Comparison of ENCODE assay signal across 1 cellular context in the genomic region with DNA sequence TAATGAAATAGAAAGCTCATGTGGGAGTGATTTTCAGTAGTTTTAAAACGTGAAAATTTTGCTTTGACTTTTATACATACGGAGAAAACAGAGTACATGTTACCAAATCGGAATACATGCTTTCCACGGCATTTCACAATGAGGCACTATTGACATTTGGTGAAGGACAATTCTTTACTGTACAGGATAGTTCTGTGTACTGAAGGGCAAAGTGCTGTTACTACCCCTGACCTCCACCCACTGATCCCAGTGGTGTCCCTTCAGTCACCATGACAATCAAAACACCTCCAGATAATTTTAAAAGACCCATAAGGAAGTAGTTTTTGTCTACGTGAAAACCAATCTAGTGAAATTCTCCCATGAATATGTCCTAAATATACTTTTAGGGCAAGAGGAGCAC.
TF ChIP-seq lines count a peak whose summit lies in the region.

No MANE protein-coding gene starts in this region.

TF ChIP-seq in HepG2, 621 proteins besides CTCF, POLR2A, EP300 and RAD21 (continued from another document and continues in another):
- TF ChIP-seq, protein P1, sequence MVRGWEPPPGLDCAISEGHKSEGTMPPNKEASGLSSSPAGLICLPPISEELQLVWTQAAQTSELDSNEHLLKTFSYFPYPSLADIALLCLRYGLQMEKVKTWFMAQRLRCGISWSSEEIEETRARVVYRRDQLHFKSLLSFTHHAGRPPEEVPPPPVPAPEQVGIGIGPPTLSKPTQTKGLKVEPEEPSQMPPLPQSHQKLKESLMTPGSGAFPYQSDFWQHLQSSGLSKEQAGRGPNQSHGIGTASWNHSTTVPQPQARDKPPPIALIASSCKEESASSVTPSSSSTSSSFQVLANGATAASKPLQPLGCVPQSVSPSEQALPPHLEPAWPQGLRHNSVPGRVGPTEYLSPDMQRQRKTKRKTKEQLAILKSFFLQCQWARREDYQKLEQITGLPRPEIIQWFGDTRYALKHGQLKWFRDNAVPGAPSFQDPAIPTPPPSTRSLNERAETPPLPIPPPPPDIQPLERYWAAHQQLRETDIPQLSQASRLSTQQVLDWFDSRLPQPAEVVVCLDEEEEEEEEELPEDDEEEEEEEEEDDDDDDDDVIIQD (CRISPR knock-in tag; IDR thresholded peaks at IDR 0.05; ENCODE audit: low read depth) = peak; percentile 83; the same call in 1 of the 2 replicates
- TF ChIP-seq PPARG (CRISPR knock-in tag; conservative IDR thresholded peaks at IDR 0.05) = peak; percentile 75
- peak; percentile 69 for TF ChIP-seq BCL6 (CRISPR knock-in tag; IDR thresholded peaks at IDR 0.05)
- 0 out of 2 replicates have a peak, but pooled peaks have one; percentile 69 for TF ChIP-seq MIER3 (CRISPR knock-in tag; IDR thresholded peaks at IDR 0.05; ENCODE audit: borderline replicate concordance)
- TF ChIP-seq TCF7 (IDR thresholded peaks at IDR 0.05; ENCODE audit: low read depth) = 0 out of 2 replicates have a peak, but pooled peaks have one; percentile 32
- peak; percentile 58; the same call in 1 of the 2 replicates for TF ChIP-seq ZMYM2 (CRISPR knock-in tag; IDR thresholded peaks at IDR 0.05)
- TF ChIP-seq, protein P2, sequence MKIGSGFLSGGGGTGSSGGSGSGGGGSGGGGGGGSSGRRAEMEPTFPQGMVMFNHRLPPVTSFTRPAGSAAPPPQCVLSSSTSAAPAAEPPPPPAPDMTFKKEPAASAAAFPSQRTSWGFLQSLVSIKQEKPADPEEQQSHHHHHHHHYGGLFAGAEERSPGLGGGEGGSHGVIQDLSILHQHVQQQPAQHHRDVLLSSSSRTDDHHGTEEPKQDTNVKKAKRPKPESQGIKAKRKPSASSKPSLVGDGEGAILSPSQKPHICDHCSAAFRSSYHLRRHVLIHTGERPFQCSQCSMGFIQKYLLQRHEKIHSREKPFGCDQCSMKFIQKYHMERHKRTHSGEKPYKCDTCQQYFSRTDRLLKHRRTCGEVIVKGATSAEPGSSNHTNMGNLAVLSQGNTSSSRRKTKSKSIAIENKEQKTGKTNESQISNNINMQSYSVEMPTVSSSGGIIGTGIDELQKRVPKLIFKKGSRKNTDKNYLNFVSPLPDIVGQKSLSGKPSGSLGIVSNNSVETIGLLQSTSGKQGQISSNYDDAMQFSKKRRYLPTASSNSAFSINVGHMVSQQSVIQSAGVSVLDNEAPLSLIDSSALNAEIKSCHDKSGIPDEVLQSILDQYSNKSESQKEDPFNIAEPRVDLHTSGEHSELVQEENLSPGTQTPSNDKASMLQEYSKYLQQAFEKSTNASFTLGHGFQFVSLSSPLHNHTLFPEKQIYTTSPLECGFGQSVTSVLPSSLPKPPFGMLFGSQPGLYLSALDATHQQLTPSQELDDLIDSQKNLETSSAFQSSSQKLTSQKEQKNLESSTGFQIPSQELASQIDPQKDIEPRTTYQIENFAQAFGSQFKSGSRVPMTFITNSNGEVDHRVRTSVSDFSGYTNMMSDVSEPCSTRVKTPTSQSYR (CRISPR knock-in tag; IDR thresholded peaks at IDR 0.05; ENCODE audit: borderline replicate concordance) = peak; percentile 61; the same call in 1 of the 2 replicates
- peak; percentile 72; the same call in 1 of the 2 replicates for TF ChIP-seq HHEX (CRISPR knock-in tag; IDR thresholded peaks at IDR 0.05)
- 0 out of 2 replicates have a peak, but pooled peaks have one; percentile 50 for TF ChIP-seq ZNF792 (CRISPR knock-in tag; IDR thresholded peaks at IDR 0.05)
- TF ChIP-seq, protein P3, sequence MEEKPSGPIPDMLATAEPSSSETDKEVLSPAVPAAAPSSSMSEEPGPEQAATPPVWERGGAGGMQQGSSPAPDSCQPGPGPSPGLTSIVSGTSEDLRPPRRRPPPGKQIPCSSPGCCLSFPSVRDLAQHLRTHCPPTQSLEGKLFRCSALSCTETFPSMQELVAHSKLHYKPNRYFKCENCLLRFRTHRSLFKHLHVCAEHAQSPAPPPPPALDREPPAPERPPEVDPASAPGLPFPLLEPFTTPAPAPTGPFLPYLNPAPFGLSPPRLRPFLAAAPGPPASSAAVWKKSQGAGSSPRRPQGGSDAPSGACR (CRISPR knock-in tag; IDR thresholded peaks at IDR 0.05) = 0 out of 2 replicates have a peak, but pooled peaks have one; percentile 44
- TF ChIP-seq SKI (IDR thresholded peaks at IDR 0.05; ENCODE audit: partially characterized antibody) = peak; percentile 27
- 0 out of 2 replicates have a peak, but pooled peaks have one; percentile 33 for TF ChIP-seq ZNF614 (CRISPR knock-in tag; IDR thresholded peaks at IDR 0.05; ENCODE audit: borderline replicate concordance)
- peak; percentile 79 for TF ChIP-seq ZMYM4 (CRISPR knock-in tag; IDR thresholded peaks at IDR 0.05)
- TF ChIP-seq, protein P4, sequence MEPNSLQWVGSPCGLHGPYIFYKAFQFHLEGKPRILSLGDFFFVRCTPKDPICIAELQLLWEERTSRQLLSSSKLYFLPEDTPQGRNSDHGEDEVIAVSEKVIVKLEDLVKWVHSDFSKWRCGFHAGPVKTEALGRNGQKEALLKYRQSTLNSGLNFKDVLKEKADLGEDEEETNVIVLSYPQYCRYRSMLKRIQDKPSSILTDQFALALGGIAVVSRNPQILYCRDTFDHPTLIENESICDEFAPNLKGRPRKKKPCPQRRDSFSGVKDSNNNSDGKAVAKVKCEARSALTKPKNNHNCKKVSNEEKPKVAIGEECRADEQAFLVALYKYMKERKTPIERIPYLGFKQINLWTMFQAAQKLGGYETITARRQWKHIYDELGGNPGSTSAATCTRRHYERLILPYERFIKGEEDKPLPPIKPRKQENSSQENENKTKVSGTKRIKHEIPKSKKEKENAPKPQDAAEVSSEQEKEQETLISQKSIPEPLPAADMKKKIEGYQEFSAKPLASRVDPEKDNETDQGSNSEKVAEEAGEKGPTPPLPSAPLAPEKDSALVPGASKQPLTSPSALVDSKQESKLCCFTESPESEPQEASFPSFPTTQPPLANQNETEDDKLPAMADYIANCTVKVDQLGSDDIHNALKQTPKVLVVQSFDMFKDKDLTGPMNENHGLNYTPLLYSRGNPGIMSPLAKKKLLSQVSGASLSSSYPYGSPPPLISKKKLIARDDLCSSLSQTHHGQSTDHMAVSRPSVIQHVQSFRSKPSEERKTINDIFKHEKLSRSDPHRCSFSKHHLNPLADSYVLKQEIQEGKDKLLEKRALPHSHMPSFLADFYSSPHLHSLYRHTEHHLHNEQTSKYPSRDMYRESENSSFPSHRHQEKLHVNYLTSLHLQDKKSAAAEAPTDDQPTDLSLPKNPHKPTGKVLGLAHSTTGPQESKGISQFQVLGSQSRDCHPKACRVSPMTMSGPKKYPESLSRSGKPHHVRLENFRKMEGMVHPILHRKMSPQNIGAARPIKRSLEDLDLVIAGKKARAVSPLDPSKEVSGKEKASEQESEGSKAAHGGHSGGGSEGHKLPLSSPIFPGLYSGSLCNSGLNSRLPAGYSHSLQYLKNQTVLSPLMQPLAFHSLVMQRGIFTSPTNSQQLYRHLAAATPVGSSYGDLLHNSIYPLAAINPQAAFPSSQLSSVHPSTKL (CRISPR knock-in tag; IDR thresholded peaks at IDR 0.05) = peak; percentile 96
- TF ChIP-seq, protein P5, sequence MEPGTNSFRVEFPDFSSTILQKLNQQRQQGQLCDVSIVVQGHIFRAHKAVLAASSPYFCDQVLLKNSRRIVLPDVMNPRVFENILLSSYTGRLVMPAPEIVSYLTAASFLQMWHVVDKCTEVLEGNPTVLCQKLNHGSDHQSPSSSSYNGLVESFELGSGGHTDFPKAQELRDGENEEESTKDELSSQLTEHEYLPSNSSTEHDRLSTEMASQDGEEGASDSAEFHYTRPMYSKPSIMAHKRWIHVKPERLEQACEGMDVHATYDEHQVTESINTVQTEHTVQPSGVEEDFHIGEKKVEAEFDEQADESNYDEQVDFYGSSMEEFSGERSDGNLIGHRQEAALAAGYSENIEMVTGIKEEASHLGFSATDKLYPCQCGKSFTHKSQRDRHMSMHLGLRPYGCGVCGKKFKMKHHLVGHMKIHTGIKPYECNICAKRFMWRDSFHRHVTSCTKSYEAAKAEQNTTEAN (CRISPR knock-in tag; conservative IDR thresholded peaks at IDR 0.05) = 0 out of 2 replicates have a peak, but pooled peaks have one; percentile 23
- peak; percentile 95 for TF ChIP-seq FOXA3 (CRISPR knock-in tag; IDR thresholded peaks at IDR 0.05)
- TF ChIP-seq FOXP1 (IDR thresholded peaks at IDR 0.05) = no peak
- peak; percentile 70 for TF ChIP-seq FOXP1 (CRISPR knock-in tag; IDR thresholded peaks at IDR 0.05)
- 0 out of 2 replicates have a peak, but pooled peaks have one; percentile 49 for TF ChIP-seq MIXL1 (CRISPR knock-in tag; IDR thresholded peaks at IDR 0.05)
- TF ChIP-seq ZNF644 (CRISPR knock-in tag; IDR thresholded peaks at IDR 0.05; ENCODE audit: low read depth) = peak; percentile 64; the same call in 1 of the 2 replicates
- TF ChIP-seq, protein P6, sequence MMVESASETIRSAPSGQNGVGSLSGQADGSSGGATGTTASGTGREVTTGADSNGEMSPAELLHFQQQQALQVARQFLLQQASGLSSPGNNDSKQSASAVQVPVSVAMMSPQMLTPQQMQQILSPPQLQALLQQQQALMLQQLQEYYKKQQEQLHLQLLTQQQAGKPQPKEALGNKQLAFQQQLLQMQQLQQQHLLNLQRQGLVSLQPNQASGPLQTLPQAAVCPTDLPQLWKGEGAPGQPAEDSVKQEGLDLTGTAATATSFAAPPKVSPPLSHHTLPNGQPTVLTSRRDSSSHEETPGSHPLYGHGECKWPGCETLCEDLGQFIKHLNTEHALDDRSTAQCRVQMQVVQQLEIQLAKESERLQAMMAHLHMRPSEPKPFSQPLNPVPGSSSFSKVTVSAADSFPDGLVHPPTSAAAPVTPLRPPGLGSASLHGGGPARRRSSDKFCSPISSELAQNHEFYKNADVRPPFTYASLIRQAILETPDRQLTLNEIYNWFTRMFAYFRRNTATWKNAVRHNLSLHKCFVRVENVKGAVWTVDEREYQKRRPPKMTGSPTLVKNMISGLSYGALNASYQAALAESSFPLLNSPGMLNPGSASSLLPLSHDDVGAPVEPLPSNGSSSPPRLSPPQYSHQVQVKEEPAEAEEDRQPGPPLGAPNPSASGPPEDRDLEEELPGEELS (CRISPR knock-in tag; IDR thresholded peaks at IDR 0.05) = peak; percentile 45; the same call in 1 of the 2 replicates
- peak; percentile 88 for TF ChIP-seq SOX5 (CRISPR knock-in tag; IDR thresholded peaks at IDR 0.05; ENCODE audit: borderline replicate concordance)
- TF ChIP-seq THAP11 (CRISPR knock-in tag; IDR thresholded peaks at IDR 0.05) = peak; percentile 51; the same call in 1 of the 2 replicates
- peak; percentile 70; the same call in 1 of the 2 replicates for TF ChIP-seq HDAC2 (CRISPR knock-in tag; IDR thresholded peaks at IDR 0.05)
- peak; percentile 68 for TF ChIP-seq TEAD3 (CRISPR knock-in tag; optimal IDR thresholded peaks at IDR 0.05; ENCODE audit: borderline replicate concordance)
- peak; percentile 24 for TF ChIP-seq TBL1XR1 (IDR thresholded peaks at IDR 0.05; ENCODE audit: borderline replicate concordance, low read length, partially characterized antibody)
- 0 out of 2 replicates have a peak, but pooled peaks have one; percentile 61 for TF ChIP-seq NFKBIZ (CRISPR knock-in tag; IDR thresholded peaks at IDR 0.05)
- TF ChIP-seq FOXK1 (CRISPR knock-in tag; IDR thresholded peaks at IDR 0.05; ENCODE audit: borderline replicate concordance, low read depth) = peak; percentile 74; the same call in 1 of the 2 replicates
- no peak for TF ChIP-seq RFX5 (IDR thresholded peaks at IDR 0.05; ENCODE audit: low read depth, low read length)
- TF ChIP-seq YEATS4 (CRISPR knock-in tag; IDR thresholded peaks at IDR 0.05; ENCODE audit: borderline replicate concordance) = peak; percentile 55; the same call in 1 of the 2 replicates
- TF ChIP-seq, protein P7, sequence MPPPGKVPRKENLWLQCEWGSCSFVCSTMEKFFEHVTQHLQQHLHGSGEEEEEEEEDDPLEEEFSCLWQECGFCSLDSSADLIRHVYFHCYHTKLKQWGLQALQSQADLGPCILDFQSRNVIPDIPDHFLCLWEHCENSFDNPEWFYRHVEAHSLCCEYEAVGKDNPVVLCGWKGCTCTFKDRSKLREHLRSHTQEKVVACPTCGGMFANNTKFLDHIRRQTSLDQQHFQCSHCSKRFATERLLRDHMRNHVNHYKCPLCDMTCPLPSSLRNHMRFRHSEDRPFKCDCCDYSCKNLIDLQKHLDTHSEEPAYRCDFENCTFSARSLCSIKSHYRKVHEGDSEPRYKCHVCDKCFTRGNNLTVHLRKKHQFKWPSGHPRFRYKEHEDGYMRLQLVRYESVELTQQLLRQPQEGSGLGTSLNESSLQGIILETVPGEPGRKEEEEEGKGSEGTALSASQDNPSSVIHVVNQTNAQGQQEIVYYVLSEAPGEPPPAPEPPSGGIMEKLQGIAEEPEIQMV (CRISPR knock-in tag; IDR thresholded peaks at IDR 0.05; ENCODE audit: low read depth) = no peak
- TF ChIP-seq HNF4A (CRISPR knock-in tag; IDR thresholded peaks at IDR 0.05) = peak; percentile 96
- TF ChIP-seq, protein P8, sequence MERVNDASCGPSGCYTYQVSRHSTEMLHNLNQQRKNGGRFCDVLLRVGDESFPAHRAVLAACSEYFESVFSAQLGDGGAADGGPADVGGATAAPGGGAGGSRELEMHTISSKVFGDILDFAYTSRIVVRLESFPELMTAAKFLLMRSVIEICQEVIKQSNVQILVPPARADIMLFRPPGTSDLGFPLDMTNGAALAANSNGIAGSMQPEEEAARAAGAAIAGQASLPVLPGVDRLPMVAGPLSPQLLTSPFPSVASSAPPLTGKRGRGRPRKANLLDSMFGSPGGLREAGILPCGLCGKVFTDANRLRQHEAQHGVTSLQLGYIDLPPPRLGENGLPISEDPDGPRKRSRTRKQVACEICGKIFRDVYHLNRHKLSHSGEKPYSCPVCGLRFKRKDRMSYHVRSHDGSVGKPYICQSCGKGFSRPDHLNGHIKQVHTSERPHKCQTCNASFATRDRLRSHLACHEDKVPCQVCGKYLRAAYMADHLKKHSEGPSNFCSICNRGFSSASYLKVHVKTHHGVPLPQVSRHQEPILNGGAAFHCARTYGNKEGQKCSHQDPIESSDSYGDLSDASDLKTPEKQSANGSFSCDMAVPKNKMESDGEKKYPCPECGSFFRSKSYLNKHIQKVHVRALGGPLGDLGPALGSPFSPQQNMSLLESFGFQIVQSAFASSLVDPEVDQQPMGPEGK (CRISPR knock-in tag; IDR thresholded peaks at IDR 0.05) = peak; percentile 20; the same call in 1 of the 2 replicates
- TF ChIP-seq SNAPC2 (CRISPR knock-in tag; IDR thresholded peaks at IDR 0.05) = no peak
- TF ChIP-seq, protein P9, sequence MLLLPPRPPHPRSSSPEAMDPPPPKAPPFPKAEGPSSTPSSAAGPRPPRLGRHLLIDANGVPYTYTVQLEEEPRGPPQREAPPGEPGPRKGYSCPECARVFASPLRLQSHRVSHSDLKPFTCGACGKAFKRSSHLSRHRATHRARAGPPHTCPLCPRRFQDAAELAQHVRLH (CRISPR knock-in tag; IDR thresholded peaks at IDR 0.05; ENCODE audit: borderline replicate concordance, low read depth) = 0 out of 2 replicates have a peak, but pooled peaks have one; percentile 28
